ENCODE assay signal across 9 cellular contexts in the genomic region with DNA sequence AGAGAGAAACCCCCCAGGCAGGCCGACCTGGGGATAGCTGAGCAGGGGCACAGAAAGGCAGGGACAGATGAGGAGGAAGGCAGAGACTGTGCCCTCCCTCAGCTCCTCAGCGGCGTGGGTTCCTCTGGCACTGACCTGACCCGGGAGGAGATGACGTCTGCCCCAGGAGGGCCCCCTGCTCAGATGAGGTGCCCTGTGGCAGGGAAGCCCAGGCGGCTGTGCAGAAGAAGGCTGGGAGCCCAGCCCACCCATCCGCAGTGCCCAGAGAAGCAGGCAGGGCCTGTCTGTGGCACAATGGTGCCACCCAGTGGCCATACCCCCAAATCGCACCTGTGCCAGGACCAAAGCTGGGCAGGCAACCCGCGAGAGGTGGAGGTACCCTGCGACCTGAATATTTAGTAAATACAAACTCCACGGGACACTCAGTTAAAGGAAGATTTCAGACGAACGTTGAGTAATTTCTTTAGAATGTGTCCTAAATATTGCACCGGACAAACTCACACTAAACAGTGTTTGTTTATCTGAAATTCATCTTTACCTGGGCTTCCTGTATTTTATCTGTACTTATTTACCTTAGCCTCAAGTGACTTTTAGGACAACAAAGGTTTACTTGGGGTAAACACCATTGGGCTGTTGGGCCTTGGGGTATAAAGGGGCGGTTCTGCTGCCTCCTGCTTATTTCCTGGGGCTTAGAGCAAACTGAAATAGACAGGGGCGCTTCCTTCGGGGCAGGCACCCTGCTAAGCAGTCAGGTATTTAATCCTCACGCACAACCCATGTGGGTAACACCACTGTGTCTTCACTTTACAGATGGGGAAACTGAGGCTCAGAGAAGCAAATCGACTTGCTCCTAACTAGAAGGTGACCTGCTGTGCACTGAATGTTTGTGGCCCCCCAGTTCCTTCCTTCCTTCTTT. TPM values are rescaled to one million over a fixed set of nuclear protein-coding genes. Genes with fewer than 3 reads are reported as not detected.
DNase-seq lines count a peak whose midpoint lies in the region; ATAC-seq and TF ChIP-seq lines count a peak whose summit lies in the region.
"Had no signal": no experiment of that assay in that cellular context is flagged by ENCODE, and none has a peak within 500 bp of the region (broad histone marks: within the 10 kb centered on the region; RNA-seq: fewer than 3 reads in every experiment).

No MANE protein-coding gene starts in this region.

- DNase-seq in Caco-2 (peak; percentile 54 to 80), HPDE6-E6E7 (ENCODE audit: extremely low spot score) (peak; percentile 16), T follicular helper cell (ENCODE audit: low read depth) (peak; percentile 36), ascending aorta (ENCODE audit: low spot score in 2 of 2) (peak in 1 of 2 donors; percentile 63), hippocampal formation (lab: John Stamatoyannopoulos, UW) (peak; percentile 23 to 64), spleen (peak; percentile 86)

- H3K27me3 ChIP-seq in Caco-2 (replicated peaks; ENCODE audit: control insufficient read depth, insufficient read depth, low read length) (no peaks in the 10 kb centered on the region), ascending aorta (no peaks in the 10 kb centered on the region), spleen (replicated peaks in 1 of 7) (peaks cover 0 to 57% (median 0%) of the 10 kb centered on the region in 7 donors)

- H3K4me3 ChIP-seq in Caco-2 (ENCODE audit: low read depth, low read length) = no peak overlapping the region
- no peak overlapping the region for H3K4me3 ChIP-seq in ascending aorta
- no peak overlapping the region for H3K4me3 ChIP-seq in spleen

- H3K36me3 ChIP-seq in Caco-2 (ENCODE audit: control insufficient read depth, insufficient read depth, low read length) (no peaks in the 10 kb centered on the region), ascending aorta (no peaks in the 10 kb centered on the region), spleen (no peaks in the 10 kb centered on the region)

- H3K27me3 Mint-ChIP-seq in Caco-2 (ENCODE audit: insufficient read depth, unreplicated experiment) = peaks cover 11% of the 10 kb centered on the region

- no TSS peak for BruUV-seq in Caco-2 (replicated peaks; lab: Mats Ljungman, UMichigan)

- intact Hi-C loops in Caco-2 (cut with micrococcal nuclease; ENCODE audit: unreplicated experiment) = loop anchor here (2.0 to 10.0 kb wide), 2 partner anchors 313 to 449 kb away; no protein-coding TSS in a partner anchor
- intact Hi-C loops in ascending aorta (cut with DNase I) = loop anchor here (10.0 kb wide), 1 partner anchor 313 kb away; no protein-coding TSS in a partner anchor
- intact Hi-C loops in spleen (cut with DNase I; ENCODE audit: low total_unique reads) = loop anchor here (10.0 kb wide), 1 partner anchor 313 kb away; no protein-coding TSS in a partner anchor

- ATAC-seq in GM19395 (IDR thresholded peaks at IDR 0.05; ENCODE audit: unreplicated experiment) = peak; percentile 87
- ATAC-seq in GM21737 (IDR thresholded peaks at IDR 0.05; ENCODE audit: unreplicated experiment) = no peak

- no peaks in the 10 kb centered on the region for H3K9me3 Mint-ChIP-seq in Caco-2 (ENCODE audit: unreplicated experiment)

- TF ChIP-seq CTCF in Caco-2 (IDR thresholded peaks at IDR 0.05; ENCODE audit: insufficient read depth in 1 of 2, low read depth in 1 of 2, low read length in 1 of 2, severe bottlenecking in 1 of 2, unreplicated experiment in 1 of 2) (peak; percentile 76 to 89), ascending aorta (IDR thresholded peaks at IDR 0.05) (peak; percentile 36 to 73 (median 56)), spleen (IDR thresholded peaks at IDR 0.05 in 8 of 11, conservative IDR thresholded peaks at IDR 0.05 in 3 of 11) (peak; percentile 44 to 95 (median 80))

- H3K4me1 ChIP-seq in Caco-2 (no peaks in the 10 kb centered on the region), ascending aorta (no peaks in the 10 kb centered on the region), spleen (peaks cover 0 to 5% (median 0%) of the 10 kb centered on the region in 6 donors)

- no peak overlapping the region for H3K27ac ChIP-seq in ascending aorta
- no peak overlapping the region for H3K27ac ChIP-seq in spleen

- WGBS in spleen, 5 donors = 10 to 18% (median 13%) methylated on average over 18 to 20 of the region's 20 CpGs

- no peak overlapping the region for H3K4me3 Mint-ChIP-seq in Caco-2 (ENCODE audit: unreplicated experiment)
- H3K4me3 Mint-ChIP-seq: activated naive CD8-positive, alpha-beta T cell had no signal

- no peak overlapping the region for H3K27ac Mint-ChIP-seq in Caco-2 (ENCODE audit: unreplicated experiment)
- H3K27ac Mint-ChIP-seq: activated naive CD8-positive, alpha-beta T cell had no signal

- no peak for TF ChIP-seq POLR2A in spleen (IDR thresholded peaks at IDR 0.05)

- H3K4me1 Mint-ChIP-seq in Caco-2 (ENCODE audit: low read depth, unreplicated experiment) = no peaks in the 10 kb centered on the region

- no peaks in the 10 kb centered on the region for H3K36me3 Mint-ChIP-seq in Caco-2 (ENCODE audit: insufficient read depth, unreplicated experiment)
- H3K36me3 Mint-ChIP-seq: activated naive CD8-positive, alpha-beta T cell had no signal

- POLR2A ChIA-PET in Caco-2 (lab: Charles Lee) = no interaction called here

- H3K9me3 ChIP-seq in Caco-2 (no peaks in the 10 kb centered on the region), ascending aorta (peaks cover 0 to 1% of the 10 kb centered on the region in 2 donors), spleen (peaks cover 0 to 10% (median 7%) of the 10 kb centered on the region in 8 donors)

- CTCF ChIA-PET in Caco-2 (lab: Charles Lee) = interaction anchor here (0.5 to 2.0 kb wide), 4 partner anchors 22 to 330 kb away, joined by 3 to 12 read pairs (median 3); no protein-coding TSS in a partner anchor

RNA-seq across cellular contexts. Expression of gene HMX1, which starts 46.5 kb away (rescaled TPM):
- total RNA-seq in Caco-2 (2022) = 0.20 TPM in 1 of 2 replicates, not detected in the other
- not detected for total RNA-seq in ascending aorta
- not detected for total RNA-seq in spleen
- polyA plus RNA-seq in spleen = not detected
